Comparison of ENCODE assay signal across 9 cellular contexts in the genomic region with DNA sequence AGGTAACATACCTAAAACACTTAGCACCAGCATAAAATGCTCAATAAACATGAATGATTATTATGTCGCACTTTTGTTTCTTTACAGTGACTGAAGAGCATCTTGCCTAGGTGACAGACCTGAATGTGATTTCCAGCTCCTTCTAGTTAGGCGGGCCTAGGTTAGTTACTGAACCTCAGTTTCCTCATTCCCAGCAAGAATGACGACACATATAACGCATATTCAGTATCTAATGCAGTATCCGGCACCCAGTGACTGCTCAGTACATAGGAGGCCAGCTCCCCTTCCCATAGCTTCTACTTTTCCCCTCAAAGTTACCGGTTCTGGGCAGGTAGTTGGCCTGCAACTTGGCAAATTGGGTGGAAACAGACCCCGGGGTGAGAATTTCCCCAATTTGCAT. TPM values are rescaled to one million over a fixed set of nuclear protein-coding genes. Genes with fewer than 3 reads are reported as not detected.
DNase-seq lines count a peak whose midpoint lies in the region; ATAC-seq and TF ChIP-seq lines count a peak whose summit lies in the region.
"Had no signal": no experiment of that assay in that cellular context is flagged by ENCODE, and none has a peak within 500 bp of the region (broad histone marks: within the 10 kb centered on the region; RNA-seq: fewer than 3 reads in every experiment).

No MANE protein-coding gene starts in this region.

- ATAC-seq in natural killer cell (no peak), HG03457 (IDR thresholded peaks at IDR 0.05; ENCODE audit: unreplicated experiment) (no peak)

- H3K36me3 Mint-ChIP-seq in Calu3 (ENCODE audit: insufficient read depth, unreplicated experiment), result peaks cover 20% of the 10 kb centered on the region
- no peaks in the 10 kb centered on the region for H3K36me3 Mint-ChIP-seq in MCF 10A (ENCODE audit: insufficient read depth, unreplicated experiment)
- no peaks in the 10 kb centered on the region for H3K36me3 Mint-ChIP-seq in natural killer cell

- peaks cover 18% of the 10 kb centered on the region for H3K4me1 Mint-ChIP-seq in Calu3 (ENCODE audit: low read depth, unreplicated experiment)
- peaks cover 23% of the 10 kb centered on the region for H3K4me1 Mint-ChIP-seq in MCF 10A (ENCODE audit: insufficient read depth, unreplicated experiment)
- peaks cover 21 to 27% of the 10 kb centered on the region in 2 donors for H3K4me1 Mint-ChIP-seq in natural killer cell

- CTCF ChIA-PET in Calu3 (lab: Charles Lee) (no interaction called here), MCF 10A (lab: Yijun Ruan, JAX) (interaction anchor here (0.7 to 1.1 kb wide), 2 partner anchors 14 to 33 kb away, joined by 3 read pairs; no protein-coding TSS in a partner anchor)

- no peaks in the 10 kb centered on the region for H3K9me3 Mint-ChIP-seq in Calu3 (ENCODE audit: low read depth, unreplicated experiment)
- no peaks in the 10 kb centered on the region for H3K9me3 Mint-ChIP-seq in MCF 10A (ENCODE audit: unreplicated experiment)
- no peaks in the 10 kb centered on the region for H3K9me3 Mint-ChIP-seq in natural killer cell

- POLR2A ChIA-PET in MCF 10A (lab: Yijun Ruan, JAX), result interaction anchor here (0.6 to 2.8 kb wide), 13 partner anchors 8 to 139 kb away, joined by 3 to 15 read pairs (median 4); a partner anchor contains a TSS

- TSS peak; percentile 25 for BruUV-seq in Calu3 (replicated peaks; lab: Mats Ljungman, UMichigan)
- BruUV-seq in MCF 10A (replicated peaks; lab: Mats Ljungman, UMichigan), result TSS peak; percentile 38

- TF ChIP-seq CTCF in Calu3 (IDR thresholded peaks at IDR 0.05; ENCODE audit: unreplicated experiment) (no peak), LNCaP clone FGC (IDR thresholded peaks at IDR 0.05; ENCODE audit: control insufficient read depth, extremely low read depth, insufficient read depth) (no peak), MCF 10A (IDR thresholded peaks at IDR 0.05; ENCODE audit: unreplicated experiment) (no peak), natural killer cell (IDR thresholded peaks at IDR 0.05) (no peak)

- H3K27me3 Mint-ChIP-seq in Calu3 (ENCODE audit: unreplicated experiment), result no peaks in the 10 kb centered on the region
- no peaks in the 10 kb centered on the region for H3K27me3 Mint-ChIP-seq in MCF 10A (ENCODE audit: insufficient read depth, unreplicated experiment)
- H3K27me3 Mint-ChIP-seq in natural killer cell (ENCODE audit: low read depth in 2 of 2), result no peaks in the 10 kb centered on the region

- H3K4me3 ChIP-seq in LNCaP clone FGC (ENCODE audit: low read depth, low read length), result peak overlapping the region; percentile 60

- H3K4me3 Mint-ChIP-seq in Calu3 (ENCODE audit: low read depth, unreplicated experiment) (peak overlapping the region; percentile 100), MCF 10A (ENCODE audit: unreplicated experiment) (peak overlapping the region; percentile 97), natural killer cell (peak overlapping the region; percentile 94)

- H3K27ac Mint-ChIP-seq in Calu3 (ENCODE audit: unreplicated experiment) (peak overlapping the region; percentile 83), MCF 10A (ENCODE audit: low read depth, unreplicated experiment) (peak overlapping the region; percentile 93), natural killer cell (peak overlapping the region; percentile 90 to 91)

- intact Hi-C loops in Calu3 (cut with micrococcal nuclease; ENCODE audit: unreplicated experiment), result loop anchor here (2.0 kb wide), 1 partner anchor 32 kb away; no protein-coding TSS in a partner anchor
- intact Hi-C loops in MCF 10A (cut with micrococcal nuclease), result loop anchor here (1.0 to 2.0 kb wide), 2 partner anchors 32 to 38 kb away; no protein-coding TSS in a partner anchor
- intact Hi-C loops in natural killer cell (cut with micrococcal nuclease), result no loop called here
- intact Hi-C loops in head of caudate nucleus (cut with DNase I), result no loop called here

- DNase-seq in Calu3, result no peak
- DNase-seq in LNCaP clone FGC (ENCODE audit: low read depth), result no peak
- DNase-seq in MCF 10A (ENCODE audit: unreplicated experiment), result peak; percentile 42
- DNase-seq in natural killer cell, result no peak
- no peak for DNase-seq in head of caudate nucleus
- no peak for DNase-seq in foreskin melanocyte
- no peak for DNase-seq in NCI-H2196 (lab: John Stamatoyannopoulos, UW; ENCODE audit: unreplicated experiment)
- DNase-seq: activated CD4-positive, CD25-positive, alpha-beta regulatory T cell had no signal

RNA-seq across cellular contexts. Expression of a gene that starts 0.8 kb away (rescaled TPM):
- total RNA-seq in Calu3 (2022), result 7.7 and 10.6 TPM in 2 replicates
- 5.2 and 9.4 TPM in 2 replicates for total RNA-seq in MCF 10A (2022)
- under 1 TPM; 0.16 to 0.50 (median 0.20) TPM for total RNA-seq in natural killer cell

RNA-seq across cellular contexts. Expression of a gene that starts 17.0 kb away (rescaled TPM):
- 13.6 and 15.9 TPM in 2 replicates for total RNA-seq in Calu3 (2022)
- 3.8 and 4.4 TPM in 2 replicates for total RNA-seq in MCF 10A (2022)
- total RNA-seq in natural killer cell, result 1 to 10 TPM; 2.9 to 3.6 (median 3.0) TPM

RNA-seq across cellular contexts. Expression of a gene that starts 38.7 kb away (rescaled TPM):
- total RNA-seq in Calu3 (2022), result 21.3 and 23.2 TPM in 2 replicates
- total RNA-seq in MCF 10A (2022), result 39.3 and 42.2 TPM in 2 replicates
- total RNA-seq in natural killer cell, result 10 to 100 TPM; 33.4 to 39.0 (median 39.0) TPM

RNA-seq across cellular contexts. Expression of a gene that starts 47.7 kb away (rescaled TPM):
- total RNA-seq in Calu3 (2022), result 205 and 242 TPM in 2 replicates
- total RNA-seq in MCF 10A (2022), result 99.3 and 137 TPM in 2 replicates
- total RNA-seq in natural killer cell, result 10 to 100 TPM; 26.6 to 41.0 (median 35.2) TPM

RNA-seq across cellular contexts. Expression of a gene that starts 58.5 kb away (rescaled TPM):
- total RNA-seq in Calu3 (2022), result 39.6 and 40.6 TPM in 2 replicates
- total RNA-seq in MCF 10A (2022), result 21.8 and 25.5 TPM in 2 replicates
- 10 to 100 TPM in 2 of 3 donors, 1 to 10 TPM in 1; 9.7 to 16.4 (median 11.1) TPM for total RNA-seq in natural killer cell

Comparison
In these comparisons a context has a peak if more than half of its experiments do, and no peak if none do; other contexts are left out.
1. intact Hi-C loops: an anchor here in Calu3 (2.0 kb wide) and MCF 10A (1.0 to 2.0 kb wide); none called in natural killer cell and head of caudate nucleus.